In genomic region chr10:36096571-36096970, GRCh38 we compare ENCODE assay signal across 19 cellular contexts.
DNase-seq lines count a peak whose midpoint lies in the region; ATAC-seq, FAIRE-seq and TF ChIP-seq lines count a peak whose summit lies in the region.
"Had no signal": no experiment of that assay in that cellular context is flagged by ENCODE, and none has a peak within 500 bp of the region (broad histone marks: within the 10 kb centered on the region; RNA-seq: fewer than 3 reads in every experiment).

No MANE protein-coding gene starts in this region.

- H3K27me3 Mint-ChIP-seq in CD4-positive, alpha-beta memory T cell, result no peaks in the 10 kb centered on the region

- no peak for FAIRE-seq in endothelial cell of umbilical vein (lab: Jason Lieb, UNC)
- FAIRE-seq in pancreas (lab: Jason Lieb, UNC), result peak; percentile 29
- FAIRE-seq: HTR-8/SVneo had no signal

- intact Hi-C loops in endothelial cell of umbilical vein (cut with micrococcal nuclease), result no loop called here
- intact Hi-C loops in pancreas (cut with DNase I), result no loop called here
- intact Hi-C loops in CD4-positive, alpha-beta memory T cell (cut with micrococcal nuclease), result no loop called here

- H3K4me3 ChIP-seq in endothelial cell of umbilical vein (replicated peaks in 1 of 3; ENCODE audit: insufficient read depth in 1 of 3, low read depth in 1 of 3, low read length in 3 of 3) (no peak overlapping the region), pancreas (no peak overlapping the region)
- H3K4me3 ChIP-seq in CD4-positive, alpha-beta memory T cell (ENCODE audit: low read length in 2 of 2), result no peak overlapping the region
- H3K4me3 ChIP-seq: Peyer's patch had no signal

- no peak overlapping the region for H3K27ac Mint-ChIP-seq in CD4-positive, alpha-beta memory T cell
- H3K27ac Mint-ChIP-seq: CD8-positive, alpha-beta T cell; H9 had no signal

- CTCF ChIA-PET in endothelial cell of umbilical vein (lab: Charles Lee), result interaction anchor here (0.9 to 1.8 kb wide), 3 partner anchors 11 to 21 kb away, joined by 3 to 4 read pairs (median 4); no protein-coding TSS in a partner anchor
- CTCF ChIA-PET in CD4-positive, alpha-beta memory T cell (lab: Charles Lee; ENCODE audit: partially characterized antibody), result no interaction called here

- POLR2A ChIA-PET in endothelial cell of umbilical vein (lab: Charles Lee), result no interaction called here
- POLR2A ChIA-PET in CD4-positive, alpha-beta memory T cell (lab: Charles Lee; ENCODE audit: partially characterized antibody), result no interaction called here

- no peaks in the 10 kb centered on the region for H4K20me1 ChIP-seq in endothelial cell of umbilical vein (replicated peaks; ENCODE audit: control insufficient read depth, extremely low read depth, insufficient read depth, low read length)

- WGBS in pancreas, 2 donors, result 67 to 98% methylated on average over 2 of the region's 2 CpGs

- H3K4me3 Mint-ChIP-seq in CD4-positive, alpha-beta memory T cell, result no peak overlapping the region
- H3K4me3 Mint-ChIP-seq: CD8-positive, alpha-beta T cell; H9 had no signal

- TF ChIP-seq CTCF in endothelial cell of umbilical vein (IDR thresholded peaks at IDR 0.05; ENCODE audit: extremely low read depth in 1 of 2, insufficient read depth in 1 of 2, low read depth in 1 of 2, low read length in 2 of 2), result no peak
- no peak for TF ChIP-seq CTCF in pancreas (IDR thresholded peaks at IDR 0.05)

- no peaks in the 10 kb centered on the region for H3K36me3 Mint-ChIP-seq in CD4-positive, alpha-beta memory T cell
- H3K36me3 Mint-ChIP-seq: CD8-positive, alpha-beta T cell had no signal

- H3K9me1 ChIP-seq in endothelial cell of umbilical vein (replicated peaks; ENCODE audit: control insufficient read depth, extremely low read depth, insufficient read depth, low read length), result no peaks in the 10 kb centered on the region

- dilution Hi-C loops in endothelial cell of umbilical vein (cut with MboI; ENCODE audit: extremely low pct_ligation_motif_present, low sequenced_read_pairs), result no loop called here

- no peak overlapping the region for H3K9ac ChIP-seq in endothelial cell of umbilical vein (replicated peaks; ENCODE audit: extremely low read depth, insufficient read depth, low read length)

- no peaks in the 10 kb centered on the region for H3K27me3 ChIP-seq in endothelial cell of umbilical vein (ENCODE audit: control insufficient read depth in 2 of 2, insufficient read depth in 2 of 2, low read length in 2 of 2)
- no peaks in the 10 kb centered on the region for H3K27me3 ChIP-seq in pancreas
- H3K27me3 ChIP-seq in CD4-positive, alpha-beta memory T cell (ENCODE audit: insufficient read depth, low read length), result no peaks in the 10 kb centered on the region
- H3K27me3 ChIP-seq: BE2C, Peyer's patch had no signal

- H3K4me2 ChIP-seq in endothelial cell of umbilical vein (ENCODE audit: insufficient read depth, low read length), result no peak overlapping the region

- H3K4me1 ChIP-seq in endothelial cell of umbilical vein (ENCODE audit: control insufficient read depth, extremely low read depth, insufficient read depth, low read length) (no peaks in the 10 kb centered on the region), pancreas (no peaks in the 10 kb centered on the region)
- H3K4me1 ChIP-seq in CD4-positive, alpha-beta memory T cell (ENCODE audit: insufficient read depth, low read length), result no peaks in the 10 kb centered on the region
- H3K4me1 ChIP-seq: BE2C, Peyer's patch had no signal

- no peaks in the 10 kb centered on the region for H3K4me1 Mint-ChIP-seq in CD4-positive, alpha-beta memory T cell

- H3K27ac ChIP-seq in endothelial cell of umbilical vein (ENCODE audit: insufficient read depth, low read depth, low read length) (no peak overlapping the region), pancreas (no peak overlapping the region)
- H3K27ac ChIP-seq in CD4-positive, alpha-beta memory T cell (ENCODE audit: low read depth, low read length), result no peak overlapping the region
- H3K27ac ChIP-seq: Peyer's patch had no signal

- H3K36me3 ChIP-seq in endothelial cell of umbilical vein (ENCODE audit: control insufficient read depth in 2 of 2, extremely low read depth in 1 of 2, insufficient read depth in 2 of 2, low read length in 2 of 2) (no peaks in the 10 kb centered on the region), pancreas (no peaks in the 10 kb centered on the region)
- H3K36me3 ChIP-seq in CD4-positive, alpha-beta memory T cell (ENCODE audit: insufficient read depth, low read length), result no peaks in the 10 kb centered on the region
- H3K36me3 ChIP-seq: BE2C, Peyer's patch had no signal

- DNase-seq in HCEC 1CT, result peak; percentile 63
- DNase-seq in RKO (ENCODE audit: low spot score), result peak; percentile 78
- DNase-seq in endothelial cell of umbilical vein (ENCODE audit: low read depth, low spot score), result no peak
- DNase-seq in pancreas, result no peak
- no peak for DNase-seq in NCI-H82 treated with DMSO at 0.1 percent for 48 hours (lab: John Stamatoyannopoulos, UW; ENCODE audit: unreplicated experiment)
- no peak for DNase-seq in CD4-positive, alpha-beta memory T cell
- DNase-seq in NCI-H524 (lab: John Stamatoyannopoulos, UW), result no peak
- DNase-seq: BE2C; CD8-positive, alpha-beta T cell; DMS 273 treated with DMSO at 0.1 percent for 48 hours; H9; NCI-H1092; NCI-H1694 treated with DMSO at 0.1 percent for 48 hours; NCI-H446 treated with DMSO at 0.1 percent for 48 hours; NCI-H774; Peyer's patch; SIG-M5; SW 1271 had no signal

- H3K9me3 ChIP-seq in endothelial cell of umbilical vein (replicated peaks; ENCODE audit: control insufficient read depth, insufficient read depth, low read length) (no peaks in the 10 kb centered on the region), pancreas (no peaks in the 10 kb centered on the region)
- no peaks in the 10 kb centered on the region for H3K9me3 ChIP-seq in CD4-positive, alpha-beta memory T cell (ENCODE audit: control insufficient read depth in 1 of 2, low read length in 2 of 2)
- H3K9me3 ChIP-seq: BE2C, Peyer's patch had no signal

- peaks cover 3 to 31% (median 7%) of the 10 kb centered on the region in 8 donors for H3K9me3 Mint-ChIP-seq in CD4-positive, alpha-beta memory T cell
- H3K9me3 Mint-ChIP-seq: H9 had no signal

- no peaks in the 10 kb centered on the region for H3K79me2 ChIP-seq in endothelial cell of umbilical vein (ENCODE audit: control insufficient read depth, insufficient read depth, low read length)

- H2AFZ ChIP-seq in endothelial cell of umbilical vein (ENCODE audit: low read depth, low read length), result no peak overlapping the region

- TF ChIP-seq POLR2A in endothelial cell of umbilical vein (IDR thresholded peaks at IDR 0.05; ENCODE audit: low read depth, low read length), result no peak

- no TSS peak for BruUV-seq in endothelial cell of umbilical vein (replicated peaks; lab: Mats Ljungman, UMichigan)

- no peak for ATAC-seq in pancreas
- ATAC-seq: CD8-positive, alpha-beta T cell had no signal

TF ChIP-seq in endothelial cell of umbilical vein, 7 proteins besides CTCF, POLR2A, EP300 and RAD21:
- TF ChIP-seq POLR2AphosphoS5 (IDR thresholded peaks at IDR 0.05; ENCODE audit: insufficient read depth, low read depth, low read length) (no peak), FOS (IDR thresholded peaks at IDR 0.05; ENCODE audit: borderline replicate concordance, insufficient read depth, low read length) (peak; percentile 25)

Comparison
In these comparisons a context has a peak if more than half of its experiments do, and no peak if none do; other contexts are left out.
1. DNase-seq: peak in HCEC 1CT (single experiment) and RKO (single experiment); none in endothelial cell of umbilical vein (single experiment), pancreas (0 of 6), NCI-H82 treated with DMSO at 0.1 percent for 48 hours (single experiment), CD4-positive, alpha-beta memory T cell (0 of 5) and NCI-H524 (0 of 2).